In genomic region chr22:40332319-40332781, GRCh38 we compare ENCODE assay signal across 12 cellular contexts. TPM values are rescaled to one million over a fixed set of nuclear protein-coding genes. Genes with fewer than 3 reads are reported as not detected.
DNase-seq lines count a peak whose midpoint lies in the region; ATAC-seq, FAIRE-seq and TF ChIP-seq lines count a peak whose summit lies in the region.
"Had no signal": no experiment of that assay in that cellular context is flagged by ENCODE, and none has a peak within 500 bp of the region (broad histone marks: within the 10 kb centered on the region; RNA-seq: fewer than 3 reads in every experiment).

No MANE protein-coding gene starts in this region.

- peaks cover 82% of the 10 kb centered on the region for H3K4me1 Mint-ChIP-seq in activated CD4-positive, alpha-beta memory T cell treated with anti-CD3 and anti-CD28 coated beads, Interleukin-2, amount 10 ng/mL, durations not matched to agents 7 days and 5 days
- peaks cover 24 to 42% of the 10 kb centered on the region in 2 donors for H3K4me1 Mint-ChIP-seq in natural killer cell treated with Interleukin-12 subunit alpha and Interleukin-12 subunit beta and Interleukin-15 and Interleukin-18, amount 100 ng/mL, for 72 hours (ENCODE audit: low read depth in 2 of 2)

- no peak overlapping the region for H2AK5ac ChIP-seq in H1 (ENCODE audit: low read depth, low read length)

- no peak overlapping the region for H3K4me3 Mint-ChIP-seq in activated CD4-positive, alpha-beta memory T cell treated with anti-CD3 and anti-CD28 coated beads, Interleukin-2, amount 10 ng/mL, durations not matched to agents 7 days and 5 days
- peak overlapping the region; percentile 45 for H3K4me3 Mint-ChIP-seq in natural killer cell treated with Interleukin-12 subunit alpha and Interleukin-12 subunit beta and Interleukin-15 and Interleukin-18, amount 100 ng/mL, for 72 hours

- TF ChIP-seq POLR2A in H1 (IDR thresholded peaks at IDR 0.05; ENCODE audit: control extremely low read depth in 1 of 2, low read depth in 2 of 2, low read length in 2 of 2) = no peak

- TF ChIP-seq RAD21 in H1 (IDR thresholded peaks at IDR 0.05 in 1 of 2, conservative IDR thresholded peaks at IDR 0.05 in 1 of 2; ENCODE audit: low read depth in 2 of 2, low read length in 2 of 2) = no peak

- H3K79me2 ChIP-seq in H1 (ENCODE audit: control insufficient read depth in 1 of 2, insufficient read depth in 2 of 2, low read length in 2 of 2) = no peaks in the 10 kb centered on the region

- no peak overlapping the region for H2BK12ac ChIP-seq in H1 (ENCODE audit: low read depth, low read length)

- no peak overlapping the region for H2BK5ac ChIP-seq in H1 (ENCODE audit: low read depth, low read length)

- no peak for ATAC-seq in natural killer cell treated with Interleukin-12 subunit alpha and Interleukin-12 subunit beta and Interleukin-15 and Interleukin-18, amount 100 ng/mL, for 72 hours
- no peak for ATAC-seq in GM18873 (IDR thresholded peaks at IDR 0.05; ENCODE audit: low FRiP score, unreplicated experiment)

- H3K56ac ChIP-seq in H1 (replicated peaks; ENCODE audit: insufficient read length, low read depth, low read length) = no peak overlapping the region

- H3K36me3 ChIP-seq in HAP-1 (replicated peaks) (0 out of 2 replicates have a peak, but pooled peaks cover 2% of the 10 kb centered on the region), H1 (ENCODE audit: control insufficient read depth in 2 of 4, insufficient read depth in 4 of 4, low read length in 3 of 4) (no peaks in the 10 kb centered on the region; a peak in 4 of 8 replicates)
- H3K36me3 ChIP-seq: prostate gland had no signal

- no peak overlapping the region for H2AFZ ChIP-seq in H1 (ENCODE audit: low read length)

- H3K27ac ChIP-seq in H1 (ENCODE audit: low read depth, low read length) = no peak overlapping the region; the same call in 1 of the 2 replicates
- H3K27ac ChIP-seq: prostate gland, vagina had no signal

- H3K4me3 ChIP-seq in HAP-1 (no peak overlapping the region), H1 (ENCODE audit: extremely low read depth in 1 of 4, insufficient read depth in 2 of 4, low read depth in 3 of 4, low read length in 4 of 4) (no peak overlapping the region)
- H3K4me3 ChIP-seq: prostate gland, vagina had no signal

- TF ChIP-seq CTCF in H1 (IDR thresholded peaks at IDR 0.05; ENCODE audit: control extremely low read depth in 1 of 3, insufficient read depth in 1 of 3, low read depth in 1 of 3, low read length in 3 of 3) = no peak

- WGBS in H1 (ENCODE audit: extremely low coverage in 1 of 2, insufficient coverage in 1 of 2, insufficient read length in 1 of 2, insufficient replicate concordance in 2 of 2, low coverage in 1 of 2, low lambda C conversion rate in 2 of 2, missing lambda C conversion rate in 1 of 2), 2 experiments = 84% methylated on average over 9 of the region's 9 CpGs; no CpG with 5 or more reads in 1 of the 2 experiments

- no peak overlapping the region for H3K4ac ChIP-seq in H1 (replicated peaks; ENCODE audit: insufficient read length, low read depth, low read length)

- H2BK15ac ChIP-seq in H1 (ENCODE audit: low read length) = no peak overlapping the region

- no peaks in the 10 kb centered on the region for H3K27me3 ChIP-seq in HAP-1 (ENCODE audit: low read depth)
- H3K27me3 ChIP-seq in H1 (replicated peaks in 1 of 4; ENCODE audit: control insufficient read depth in 3 of 4, extremely low read depth in 1 of 4, insufficient read depth in 3 of 4, low read length in 3 of 4) = no peaks in the 10 kb centered on the region
- H3K27me3 ChIP-seq: vagina had no signal

- peak; percentile 19 for FAIRE-seq in H1 (lab: Jason Lieb, UNC)
- FAIRE-seq: GM18507 had no signal

- no peaks in the 10 kb centered on the region for H3K23me2 ChIP-seq in H1 (ENCODE audit: low read depth, low read length)

- H3K36me3 Mint-ChIP-seq in activated CD4-positive, alpha-beta memory T cell treated with anti-CD3 and anti-CD28 coated beads, Interleukin-2, amount 10 ng/mL, durations not matched to agents 7 days and 5 days (ENCODE audit: low read depth) = peaks cover 18% of the 10 kb centered on the region
- H3K36me3 Mint-ChIP-seq in natural killer cell treated with Interleukin-12 subunit alpha and Interleukin-12 subunit beta and Interleukin-15 and Interleukin-18, amount 100 ng/mL, for 72 hours = no peaks in the 10 kb centered on the region

- H3K27me3 Mint-ChIP-seq in activated CD4-positive, alpha-beta memory T cell treated with anti-CD3 and anti-CD28 coated beads, Interleukin-2, amount 10 ng/mL, durations not matched to agents 7 days and 5 days = no peaks in the 10 kb centered on the region
- H3K27me3 Mint-ChIP-seq in natural killer cell treated with Interleukin-12 subunit alpha and Interleukin-12 subunit beta and Interleukin-15 and Interleukin-18, amount 100 ng/mL, for 72 hours = no peaks in the 10 kb centered on the region

- H3K23ac ChIP-seq in H1 (ENCODE audit: insufficient read length) = no peak overlapping the region

- H2BK20ac ChIP-seq in H1 (ENCODE audit: low read length) = no peak overlapping the region

- H3K27ac Mint-ChIP-seq in activated CD4-positive, alpha-beta memory T cell treated with anti-CD3 and anti-CD28 coated beads, Interleukin-2, amount 10 ng/mL, durations not matched to agents 7 days and 5 days = peak overlapping the region; percentile 68
- H3K27ac Mint-ChIP-seq in natural killer cell treated with Interleukin-12 subunit alpha and Interleukin-12 subunit beta and Interleukin-15 and Interleukin-18, amount 100 ng/mL, for 72 hours = peak overlapping the region; percentile 15 to 42

- no peaks in the 10 kb centered on the region for H3K9me3 Mint-ChIP-seq in activated CD4-positive, alpha-beta memory T cell treated with anti-CD3 and anti-CD28 coated beads, Interleukin-2, amount 10 ng/mL, durations not matched to agents 7 days and 5 days
- H3K9me3 Mint-ChIP-seq in natural killer cell treated with Interleukin-12 subunit alpha and Interleukin-12 subunit beta and Interleukin-15 and Interleukin-18, amount 100 ng/mL, for 72 hours = no peaks in the 10 kb centered on the region

- POLR2A ChIA-PET in activated CD4-positive, alpha-beta memory T cell treated with anti-CD3 and anti-CD28 coated beads, Interleukin-2, amount 10 ng/mL, durations not matched to agents 7 days and 5 days (lab: Charles Lee) = interaction anchor here (0.9 to 5.4 kb wide), 6 partner anchors 8 to 288 kb away, joined by 3 to 47 read pairs (median 7); partner anchors contain the start of gene TNRC6B
- POLR2A ChIA-PET in H1 (lab: Charles Lee; ENCODE audit: partially characterized antibody) = interaction anchor here (1.2 to 1.8 kb wide), 2 partner anchors 13 to 14 kb away, joined by 3 to 7 read pairs; partner anchors contain the start of gene ADSL

- H3K9me3 ChIP-seq in HAP-1 (no peaks in the 10 kb centered on the region), H1 (ENCODE audit: insufficient read depth in 2 of 2, low read depth in 1 of 2, low read length in 1 of 2) (no peaks in the 10 kb centered on the region)
- H3K9me3 ChIP-seq: prostate gland, vagina had no signal

- in situ Hi-C loops in HAP-1 (cut with MboI; ENCODE audit: low sequenced_read_pairs) = no loop called here

- no peak overlapping the region for H2BK120ac ChIP-seq in H1 (replicated peaks; ENCODE audit: low read depth, low read length)

- H3K79me1 ChIP-seq in H1 (ENCODE audit: low read depth, low read length) = no peaks in the 10 kb centered on the region

- H4K91ac ChIP-seq in H1 (replicated peaks; ENCODE audit: insufficient read length, low read length) = no peak overlapping the region

- H3K14ac ChIP-seq in H1 (ENCODE audit: insufficient read length) = no peak overlapping the region

- no peak for TF ChIP-seq EP300 in H1 (IDR thresholded peaks at IDR 0.05; ENCODE audit: borderline replicate concordance in 1 of 2, low read depth in 2 of 2, low read length in 2 of 2)

- DNase-seq in HAP-1 (ENCODE audit: low spot score in 2 of 2) (peak; percentile 51 to 61), H1 (ENCODE audit: low read depth in 1 of 2, low spot score in 2 of 2) (no peak), NCI-H1092 (lab: John Stamatoyannopoulos, UW) (no peak), SIG-M5 (lab: John Stamatoyannopoulos, UW) (no peak), NCI-H446 (lab: John Stamatoyannopoulos, UW) (no peak)
- no peak for DNase-seq in activated CD4-positive, alpha-beta memory T cell treated with anti-CD3 and anti-CD28 coated beads, Interleukin-2, amount 10 ng/mL, durations not matched to agents 7 days and 5 days
- no peak for DNase-seq in natural killer cell treated with Interleukin-12 subunit alpha and Interleukin-12 subunit beta and Interleukin-15 and Interleukin-18, amount 100 ng/mL, for 72 hours (ENCODE audit: low spot score)
- DNase-seq: NCI-H526 treated with DMSO at 0.1 percent for 48 hours had no signal

- H3K4me1 ChIP-seq in HAP-1 (peaks cover 17% of the 10 kb centered on the region), H1 (replicated peaks in 1 of 4; ENCODE audit: control insufficient read depth in 3 of 4, insufficient read depth in 4 of 4, low read length in 3 of 4) (peaks cover 2 to 19% (median 14%) of the 10 kb centered on the region in 4 experiments; a peak in 6 of 7 replicates)
- H3K4me1 ChIP-seq: prostate gland had no signal

- H4K20me1 ChIP-seq in H1 (replicated peaks in 1 of 2; ENCODE audit: control insufficient read depth in 1 of 2, insufficient read depth in 2 of 2, low read length in 2 of 2) = no peaks in the 10 kb centered on the region

- H3K18ac ChIP-seq in H1 (ENCODE audit: extremely low read depth, low read length) = no peak overlapping the region

- CTCF ChIA-PET in activated CD4-positive, alpha-beta memory T cell treated with anti-CD3 and anti-CD28 coated beads, Interleukin-2, amount 10 ng/mL, durations not matched to agents 7 days and 5 days (lab: Charles Lee) = no interaction called here
- CTCF ChIA-PET in H1 (lab: Charles Lee; ENCODE audit: partially characterized antibody) = interaction anchor here (1.0 to 4.6 kb wide), 2 partner anchors 8 to 16 kb away, joined by 3 to 16 read pairs; no protein-coding TSS in a partner anchor

- no peak overlapping the region for H3K9ac ChIP-seq in H1 (replicated peaks in 1 of 4; ENCODE audit: extremely low read depth in 1 of 4, low read depth in 3 of 4, low read length in 3 of 4)

- H3K4me2 ChIP-seq in H1 (ENCODE audit: insufficient read depth in 1 of 2, low read depth in 2 of 2, low read length in 2 of 2) = no peak overlapping the region

- H4K8ac ChIP-seq in H1 (ENCODE audit: extremely low read depth, insufficient read depth, low read length) = no peak overlapping the region

- H4K5ac ChIP-seq in H1 (ENCODE audit: insufficient read length, low read depth, low read length) = no peak overlapping the region

RNA-seq across cellular contexts. Expression of gene ADSL, which starts 13.9 kb away (rescaled TPM):
- 100 to 1,000 TPM in 1 of 2 experiments, 10 to 100 TPM in 1; 95.0 to 105 TPM for total RNA-seq in activated CD4-positive, alpha-beta memory T cell treated with anti-CD3 and anti-CD28 coated beads, Interleukin-2, amount 10 ng/mL, durations not matched to agents 7 days and 5 days
- total RNA-seq in H1 (2021; fragmentation: NEBNext Ultra II Directional; extraction: Animal tissue kit (Norgen Biotek cat#: 25700)) = 180 and 197 TPM in 2 replicates
- 189 and 218 TPM in 2 replicates for polyA plus RNA-seq in H1 (2011; rRNA removed)
- polyA plus RNA-seq in H1 (2011; cell fraction: cytosol; rRNA removed) = 259 TPM
- polyA plus RNA-seq in H1 (2011; cell fraction: nucleus; rRNA removed) = 172 TPM
- 219 to 252 TPM (median 234 TPM) in 4 replicates for polyA plus RNA-seq in H1 (2012, experiment 1 of 2)
- 141 TPM for polyA plus RNA-seq in H1 (2012, experiment 2 of 2)
- polyA plus RNA-seq in H1 (2013, experiment 1 of 2) = 133 TPM
- polyA plus RNA-seq in H1 (2013, experiment 2 of 2) = 133 TPM
- polyA minus RNA-seq in H1 (2011; rRNA and poly(A)+ RNA removed) = 279 and 331 TPM in 2 replicates
- polyA minus RNA-seq in H1 (2011; cell fraction: cytosol; rRNA and poly(A)+ RNA removed) = 77.9 TPM
- 104 TPM for polyA minus RNA-seq in H1 (2011; cell fraction: nucleus; rRNA and poly(A)+ RNA removed)
- total RNA-seq in natural killer cell treated with Interleukin-12 subunit alpha and Interleukin-12 subunit beta and Interleukin-15 and Interleukin-18, amount 100 ng/mL, for 72 hours = 100 to 1,000 TPM in 1 of 2 donors, 10 to 100 TPM in 1; 87.1 to 103 TPM

RNA-seq across cellular contexts. Expression of gene SGSM3, which starts 38.0 kb away (rescaled TPM):
- total RNA-seq in activated CD4-positive, alpha-beta memory T cell treated with anti-CD3 and anti-CD28 coated beads, Interleukin-2, amount 10 ng/mL, durations not matched to agents 7 days and 5 days = 10 to 100 TPM; 70.0 to 72.2 TPM
- 51.5 and 53.8 TPM in 2 replicates for total RNA-seq in H1 (2021; fragmentation: NEBNext Ultra II Directional; extraction: Animal tissue kit (Norgen Biotek cat#: 25700))
- polyA plus RNA-seq in H1 (2011; rRNA removed) = 59.5 and 94.8 TPM in 2 replicates
- polyA plus RNA-seq in H1 (2011; cell fraction: cytosol; rRNA removed) = 80.8 TPM
- polyA plus RNA-seq in H1 (2011; cell fraction: nucleus; rRNA removed) = 475 TPM
- 44.2 to 80.3 TPM (median 66.4 TPM) in 4 replicates for polyA plus RNA-seq in H1 (2012, experiment 1 of 2)
- 45.6 TPM for polyA plus RNA-seq in H1 (2012, experiment 2 of 2)
- polyA plus RNA-seq in H1 (2013, experiment 1 of 2) = 34.8 TPM
- polyA plus RNA-seq in H1 (2013, experiment 2 of 2) = 32.9 TPM
- polyA minus RNA-seq in H1 (2011; rRNA and poly(A)+ RNA removed) = 30.5 and 31.3 TPM in 2 replicates
- 37.9 TPM for polyA minus RNA-seq in H1 (2011; cell fraction: cytosol; rRNA and poly(A)+ RNA removed)
- polyA minus RNA-seq in H1 (2011; cell fraction: nucleus; rRNA and poly(A)+ RNA removed) = 83.9 TPM
- 10 to 100 TPM; 59.2 to 74.7 TPM for total RNA-seq in natural killer cell treated with Interleukin-12 subunit alpha and Interleukin-12 subunit beta and Interleukin-15 and Interleukin-18, amount 100 ng/mL, for 72 hours

Comparison
In these comparisons a context has a peak if more than half of its experiments do, and no peak if none do; other contexts are left out.
1. DNase-seq: peak in HAP-1 (2 of 2); none in activated CD4-positive, alpha-beta memory T cell treated with anti-CD3 and anti-CD28 coated beads, Interleukin-2, amount 10 ng/mL, durations not matched to agents 7 days and 5 days (single experiment), H1 (0 of 2), natural killer cell treated with Interleukin-12 subunit alpha and Interleukin-12 subunit beta and Interleukin-15 and Interleukin-18, amount 100 ng/mL, for 72 hours (single experiment), NCI-H1092 (single experiment), SIG-M5 (single experiment) and NCI-H446 (0 of 2).